In genomic region chr11:115775846-115776245, GRCh38 we compare ENCODE assay signal across 36 cellular contexts.
"Had no signal": no experiment of that assay in that cellular context is flagged by ENCODE, and none has a peak within 500 bp of the region (broad histone marks: within the 10 kb centered on the region; RNA-seq: fewer than 3 reads in every experiment).

No MANE protein-coding gene starts in this region.

- H3K4me1 ChIP-seq: body of pancreas, breast epithelium, Peyer's patch, SJSA1 had no signal

- H3K9me3 Mint-ChIP-seq: activated B cell treated with CpG ODN at 0.5 μM for 24 hours; activated CD4-positive, alpha-beta memory T cell treated with anti-CD3 and anti-CD28 coated beads for 36 hours; activated naive CD4-positive, alpha-beta T cell treated with anti-CD3 and anti-CD28 coated beads for 36 hours; activated T-cell treated with anti-CD3 and anti-CD28 coated beads, Interleukin-2, amount 50 U/mL, for 4 hours; activated T-helper 1 cell treated with anti-CD3 and anti-CD28 coated beads, Interleukin-12 subunit alpha, Interleukin-12 subunit beta, Interleukin-2, Interleukin-4 antibody, amounts not matched to agents 30 ng/mL and 10 ng/mL and 1 ng/mL, durations not matched to agents 14 hours and 24 hours and 36 hours; T-helper 1 cell treated with Interleukin-12 subunit alpha and Interleukin-12 subunit beta and Interleukin-4 antibody, amounts not matched to agents 30 μg/mL and 1 μg/mL, for 36 hours; T-helper 2 cell treated with Interferon-gamma antibody and Interleukin-4, amounts not matched to agents 5 μg/mL and 100 μg/mL, for 36 hours had no signal

- H3K27ac Mint-ChIP-seq: activated B cell treated with CpG ODN at 0.5 μM for 24 hours; activated CD4-positive, alpha-beta memory T cell treated with anti-CD3 and anti-CD28 coated beads for 36 hours; activated naive CD4-positive, alpha-beta T cell treated with anti-CD3 and anti-CD28 coated beads for 36 hours; activated naive CD4-positive, alpha-beta T cell treated with anti-CD3 and anti-CD28 coated beads, Interleukin-2, amount 50 U/mL, for 72 hours; activated T-helper 1 cell treated with anti-CD3 and anti-CD28 coated beads, Interleukin-12 subunit alpha, Interleukin-12 subunit beta, Interleukin-2, Interleukin-4 antibody, amounts not matched to agents 30 ng/mL and 10 ng/mL and 1 ng/mL, durations not matched to agents 14 hours and 24 hours and 36 hours; T-helper 1 cell treated with Interleukin-12 subunit alpha and Interleukin-12 subunit beta and Interleukin-4 antibody, amounts not matched to agents 30 μg/mL and 1 μg/mL, for 36 hours; T-helper 2 cell treated with Interferon-gamma antibody and Interleukin-4, amounts not matched to agents 5 μg/mL and 100 μg/mL, for 36 hours had no signal

- H3K4me2 ChIP-seq: SK-N-SH had no signal

- H3K36me3 ChIP-seq: adrenal gland, breast epithelium, MG63, Peyer's patch, SJSA1 had no signal

- H3K27me3 ChIP-seq: adrenal gland, body of pancreas, breast epithelium, MG63, Peyer's patch, SJSA1 had no signal

- H3K36me3 Mint-ChIP-seq: activated CD4-positive, alpha-beta memory T cell treated with anti-CD3 and anti-CD28 coated beads for 36 hours; activated naive CD4-positive, alpha-beta T cell treated with anti-CD3 and anti-CD28 coated beads, Interleukin-2, amount 50 U/mL, for 72 hours had no signal

- H3K9ac ChIP-seq: SK-N-SH had no signal

- ATAC-seq: activated naive CD4-positive, alpha-beta T cell treated with anti-CD3 and anti-CD28 coated beads, Interleukin-2, amount 50 U/mL, for 72 hours; activated T-cell treated with anti-CD3 and anti-CD28 coated beads, Interleukin-2, amount 50 U/mL, for 4 hours; body of pancreas; PC-3 had no signal

- H3K27ac ChIP-seq: adrenal gland, body of pancreas, breast epithelium, Peyer's patch, SJSA1 had no signal

- H3K27me3 Mint-ChIP-seq: activated B cell treated with CpG ODN at 0.5 μM for 24 hours; activated CD4-positive, alpha-beta memory T cell treated with anti-CD3 and anti-CD28 coated beads for 36 hours had no signal

- H3K9me3 ChIP-seq: adrenal gland, body of pancreas, breast epithelium, MG63, Peyer's patch, SJSA1, SK-N-SH had no signal

- H3K4me3 ChIP-seq: adrenal gland, body of pancreas, breast epithelium, MG63, Peyer's patch, SJSA1 had no signal

- DNase-seq: activated B cell treated with CpG ODN at 0.5 μM for 24 hours; activated CD4-positive, alpha-beta memory T cell treated with anti-CD3 and anti-CD28 coated beads for 36 hours; activated CD4-positive, alpha-beta T cell treated with anti-CD3 and anti-CD28 coated beads for 4 hours; activated CD4-positive, alpha-beta T cell treated with anti-CD3 and anti-CD28 coated beads, Interleukin-2, amount 50 U/mL, for 1 hour; activated CD4-positive, CD25-positive, alpha-beta regulatory T cell treated with anti-CD3 and anti-CD28 coated beads, Interleukin-2, amount 50 U/mL, for 72 hours; activated CD8-positive, alpha-beta memory T cell treated with anti-CD3 and anti-CD28 coated beads, Interleukin-2, amount 50 U/mL, for 4 hours; activated gamma-delta T cell treated with Interleukin-2 at 50 U/mL for 16 hours; activated naive CD4-positive, alpha-beta T cell treated with anti-CD3 and anti-CD28 coated beads for 36 hours; activated T-cell treated with anti-CD3 and anti-CD28 coated beads for 4 hours; activated T-cell treated with anti-CD3 and anti-CD28 coated beads, Interleukin-2, amount 50 U/mL, for 4 hours; adrenal gland; Kasumi-1; KG1; MG63; NCI-H1048; NCI-H1105 treated with DMSO at 0.1 percent for 48 hours; NCI-H1436; NCI-H1694; NCI-H1930; NCI-H2081 treated with DMSO at 0.1 percent for 48 hours; NCI-H226; NCI-H446 treated with DMSO at 0.1 percent for 48 hours; NCI-H526; NK-92 treated with Interleukin-12 subunit alpha and Interleukin-12 subunit beta, amount 100 ng/mL, for 24 hours; PC-3; Peyer's patch; RPMI8226; SHP77 treated with DMSO at 0.1 percent for 48 hours; SK-N-SH had no signal

- H3K4me3 Mint-ChIP-seq: activated B cell treated with CpG ODN at 0.5 μM for 24 hours; activated CD4-positive, alpha-beta memory T cell treated with anti-CD3 and anti-CD28 coated beads for 36 hours; activated naive CD4-positive, alpha-beta T cell treated with anti-CD3 and anti-CD28 coated beads for 36 hours; activated T-cell treated with anti-CD3 and anti-CD28 coated beads, Interleukin-2, amount 50 U/mL, for 4 hours; activated T-helper 1 cell treated with anti-CD3 and anti-CD28 coated beads, Interleukin-12 subunit alpha, Interleukin-12 subunit beta, Interleukin-2, Interleukin-4 antibody, amounts not matched to agents 30 ng/mL and 10 ng/mL and 1 ng/mL, durations not matched to agents 14 hours and 24 hours and 36 hours; T-helper 1 cell treated with Interleukin-12 subunit alpha and Interleukin-12 subunit beta and Interleukin-4 antibody, amounts not matched to agents 30 μg/mL and 1 μg/mL, for 36 hours; T-helper 2 cell treated with Interferon-gamma antibody and Interleukin-4, amounts not matched to agents 5 μg/mL and 100 μg/mL, for 36 hours had no signal

- H3K4me1 Mint-ChIP-seq: activated B cell treated with CpG ODN at 0.5 μM for 24 hours had no signal
